ENCODE assay signal across 8 cellular contexts in the genomic region with DNA sequence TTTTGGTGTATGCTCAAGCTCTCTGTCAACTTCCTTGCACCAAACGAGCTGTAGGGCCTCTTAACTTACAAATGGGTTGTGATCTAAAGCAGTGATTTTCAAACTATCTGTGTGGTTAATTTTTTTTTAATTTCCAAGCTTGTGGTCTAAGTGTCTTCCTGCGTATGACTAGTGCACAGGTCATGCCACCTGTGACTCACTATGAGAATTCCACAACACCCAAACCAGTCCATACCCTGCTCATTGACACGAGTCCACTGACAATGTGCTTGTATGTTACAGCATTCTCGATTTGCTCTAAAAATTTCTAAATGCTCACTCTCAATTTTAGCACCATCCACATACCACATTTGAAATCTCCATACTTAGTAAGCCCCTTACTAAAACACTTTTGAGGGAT. TPM values are rescaled to one million over a fixed set of nuclear protein-coding genes. Genes with fewer than 3 reads are reported as not detected.
DNase-seq lines count a peak whose midpoint lies in the region; ATAC-seq and TF ChIP-seq lines count a peak whose summit lies in the region.
"Not testable (repeated sequence)": the region's sequence is repeated elsewhere in the genome, so short reads cannot be mapped to it uniquely, and the experiment has no call there.

No MANE protein-coding gene starts in this region.

- H3K9me3 ChIP-seq in AG04450 (ENCODE audit: control insufficient read depth, insufficient read depth, low read length); GM23248 (ENCODE audit: low read depth); OCI-LY7 (ENCODE audit: low read length): not testable (repeated sequence)

- H3K27ac ChIP-seq in AG04450 (ENCODE audit: low read depth, low read length); OCI-LY7 (ENCODE audit: low read depth, low read length, poor library complexity, severe bottlenecking): not testable (repeated sequence)
- peak overlapping the region; percentile 72 for H3K27ac ChIP-seq in GM23248

- intact Hi-C loops in OCI-LY7 (cut with micrococcal nuclease; ENCODE audit: unreplicated experiment): not testable (repeated sequence)

- not testable (repeated sequence) for H3K27me3 ChIP-seq in AG04450 (ENCODE audit: control insufficient read depth, insufficient read depth, low read length); GM23248 (replicated peaks; ENCODE audit: insufficient read depth); kidney epithelial cell (ENCODE audit: control insufficient read depth, insufficient read depth, low read length)

- CTCF ChIA-PET in AG04450 (lab: Charles Lee); OCI-LY7 (lab: Charles Lee; ENCODE audit: unreplicated experiment): not testable (repeated sequence)

- DNase-seq in AG04450 (ENCODE audit: low read depth, low spot score) (peak; percentile 3), GM23248 (peak; percentile 86), OCI-LY7 (ENCODE audit: low spot score) (peak; percentile 5), kidney epithelial cell (ENCODE audit: low read depth) (peak; percentile 81)
- peak; percentile 21 for DNase-seq in activated CD4-positive, alpha-beta T cell treated with anti-CD3 and anti-CD28 coated beads for 1 hour
- DNase-seq in central memory CD8-positive, alpha-beta T cell (ENCODE audit: low spot score in 2 of 2): not testable (repeated sequence)
- DNase-seq in stimulated activated CD4-positive, alpha-beta T cell treated with anti-CD3 and anti-CD28 coated beads, Interleukin-2, amount 100 ng/mL, for 4 hours (ENCODE audit: low read depth): peak; percentile 53

- not testable (repeated sequence) for H3K36me3 Mint-ChIP-seq in activated T-helper 17 cell treated with anti-CD3 and anti-CD28 coated beads, Interleukin-2, amount 50 U/mL, for 72 hours (ENCODE audit: low read depth); central memory CD8-positive, alpha-beta T cell (ENCODE audit: insufficient read depth)

- H3K4me1 ChIP-seq in GM23248 (ENCODE audit: insufficient read depth) (peaks cover 12% of the 10 kb centered on the region), OCI-LY7 (ENCODE audit: insufficient read depth, low read length, poor library complexity, severe bottlenecking) (peaks cover 13% of the 10 kb centered on the region)

- H3K27ac Mint-ChIP-seq in activated T-helper 17 cell treated with anti-CD3 and anti-CD28 coated beads, Interleukin-2, amount 50 U/mL, for 72 hours: peak overlapping the region; percentile 73
- not testable (repeated sequence) for H3K27ac Mint-ChIP-seq in central memory CD8-positive, alpha-beta T cell (ENCODE audit: low read depth)

- H3K27me3 Mint-ChIP-seq in activated T-helper 17 cell treated with anti-CD3 and anti-CD28 coated beads, Interleukin-2, amount 50 U/mL, for 72 hours; central memory CD8-positive, alpha-beta T cell: not testable (repeated sequence)

- peak overlapping the region; percentile 44 for H3K4me3 Mint-ChIP-seq in activated T-helper 17 cell treated with anti-CD3 and anti-CD28 coated beads, Interleukin-2, amount 50 U/mL, for 72 hours
- H3K4me3 Mint-ChIP-seq in central memory CD8-positive, alpha-beta T cell: not testable (repeated sequence)

- not testable (repeated sequence) for H2AFZ ChIP-seq in GM23248; OCI-LY7 (ENCODE audit: low read length)

- WGBS in GM23248 (ENCODE audit: low coverage in 1 of 2, low lambda C conversion rate in 2 of 2, missing lambda C conversion rate in 2 of 2), 2 experiments: 0 to 1% methylated on average over 3 of the region's 4 CpGs

- H3K9me3 Mint-ChIP-seq in activated T-helper 17 cell treated with anti-CD3 and anti-CD28 coated beads, Interleukin-2, amount 50 U/mL, for 72 hours; central memory CD8-positive, alpha-beta T cell: not testable (repeated sequence)

- H3K4me1 Mint-ChIP-seq in activated T-helper 17 cell treated with anti-CD3 and anti-CD28 coated beads, Interleukin-2, amount 50 U/mL, for 72 hours; central memory CD8-positive, alpha-beta T cell: not testable (repeated sequence)

- TF ChIP-seq CTCF in AG04450 (IDR thresholded peaks at IDR 0.05; ENCODE audit: low read depth, low read length); OCI-LY7 (conservative IDR thresholded peaks at IDR 0.05; ENCODE audit: low read length); kidney epithelial cell (IDR thresholded peaks at IDR 0.05; ENCODE audit: insufficient read depth, low read length, poor library complexity, severe bottlenecking): not testable (repeated sequence)

- ATAC-seq in activated T-helper 17 cell treated with anti-CD3 and anti-CD28 coated beads, Interleukin-2, amount 50 U/mL, for 72 hours (replicated peaks): peak; percentile 100
- peak; percentile 87 for ATAC-seq in central memory CD8-positive, alpha-beta T cell (replicated peaks; ENCODE audit: extremely low read depth, poor library complexity, severe bottlenecking)

- H3K9ac ChIP-seq in GM23248: peak overlapping the region; percentile 46; the same call in 1 of the 2 replicates

- not testable (repeated sequence) for BruUV-seq in OCI-LY7 (replicated peaks; lab: Mats Ljungman, UMichigan)

- H3K4me3 ChIP-seq in AG04450 (ENCODE audit: low read depth, low read length); GM23248; OCI-LY7 (ENCODE audit: low read depth, low read length, poor library complexity, severe bottlenecking); kidney epithelial cell (ENCODE audit: low read depth, low read length): not testable (repeated sequence)

- not testable (repeated sequence) for H4K20me1 ChIP-seq in GM23248 (ENCODE audit: insufficient read depth); OCI-LY7 (ENCODE audit: insufficient read depth, low read length)

- H3K79me2 ChIP-seq in GM23248 (ENCODE audit: insufficient read depth); OCI-LY7 (ENCODE audit: insufficient read depth, low read depth, low read length): not testable (repeated sequence)

- POLR2A ChIA-PET in AG04450 (lab: Yijun Ruan, JAX); OCI-LY7 (lab: Charles Lee): not testable (repeated sequence)

- not testable (repeated sequence) for H3K36me3 ChIP-seq in GM23248 (ENCODE audit: low read depth); OCI-LY7 (ENCODE audit: insufficient read depth, low read length); kidney epithelial cell (ENCODE audit: control insufficient read depth, insufficient read depth, low read length)

- not testable (repeated sequence) for H3F3A ChIP-seq in GM23248 (ENCODE audit: insufficient read depth)

- H3K9me2 ChIP-seq in GM23248 (ENCODE audit: insufficient read depth); OCI-LY7 (ENCODE audit: insufficient read depth, low read length): not testable (repeated sequence)

- H3K4me2 ChIP-seq in GM23248 (ENCODE audit: unreplicated experiment): peak overlapping the region; percentile 61
- H3K4me2 ChIP-seq in OCI-LY7 (ENCODE audit: low read length): not testable (repeated sequence)

- in situ Hi-C loops in GM23248 (cut with MboI): not testable (repeated sequence)

RNA-seq across cellular contexts. Expression of a gene that starts 18.5 kb away (rescaled TPM):
- polyA plus RNA-seq in AG04450 (2011; rRNA removed) (47.0 and 56.9 TPM in 2 replicates), GM23248 (2016; fragmentation: Nextera tagmentation; extraction: Ambion mirVana) (44.8 and 45.2 TPM in 2 replicates)
- polyA minus RNA-seq in AG04450 (2011; rRNA and poly(A)+ RNA removed): 274 and 335 TPM in 2 replicates
- total RNA-seq in GM23248 (2014; rRNA removed; shearing (Covaris generic)): 136 and 150 TPM in 2 replicates
- 31.0 and 36.1 TPM in 2 replicates for total RNA-seq in OCI-LY7 (2014; rRNA removed; shearing (Covaris generic))
- total RNA-seq in OCI-LY7 (2022) (42.0 and 50.6 TPM in 2 replicates), kidney epithelial cell (136 and 150 TPM in 2 replicates)
- total RNA-seq in activated T-helper 17 cell treated with anti-CD3 and anti-CD28 coated beads, Interleukin-2, amount 50 U/mL, for 72 hours: 10 to 100 TPM; 90.3 to 95.1 TPM
